Comparison of ENCODE assay signal across 8 cellular contexts in the genomic region with DNA sequence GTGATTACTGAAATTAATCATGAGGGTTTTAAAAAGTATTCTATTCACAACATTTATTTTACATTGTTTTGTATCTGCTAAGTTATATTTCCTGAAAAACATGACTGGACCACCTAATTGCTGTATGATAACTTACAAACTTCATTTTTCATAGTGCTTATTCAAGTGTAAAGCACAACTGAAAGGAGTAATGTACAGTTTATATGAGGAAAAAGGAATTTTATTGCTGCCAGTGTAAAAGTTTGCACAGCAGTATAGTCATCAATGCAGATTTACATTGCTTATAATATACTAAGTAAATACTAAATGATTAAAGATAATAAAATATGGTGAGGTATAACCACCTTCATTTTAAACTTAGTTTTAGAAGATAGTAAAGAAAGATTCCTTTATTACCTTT. TPM values are rescaled to one million over a fixed set of nuclear protein-coding genes. Genes with fewer than 3 reads are reported as not detected.
DNase-seq lines count a peak whose midpoint lies in the region; ATAC-seq and TF ChIP-seq lines count a peak whose summit lies in the region.

No MANE protein-coding gene starts in this region.

- TF ChIP-seq CTCF in ascending aorta (IDR thresholded peaks at IDR 0.05), result no peak
- TF ChIP-seq CTCF in liver (IDR thresholded peaks at IDR 0.05; ENCODE audit: low read depth, low read length, missing input control), result no peak
- no peak for TF ChIP-seq CTCF in thyroid gland (IDR thresholded peaks at IDR 0.05)

- H3K27ac ChIP-seq in ascending aorta (peak overlapping the region in 1 of 2 donors; percentile 100), liver (ENCODE audit: low read depth in 1 of 2, low read length in 2 of 2) (peak overlapping the region in 1 of 2 donors; percentile 9), thyroid gland (peak overlapping the region; percentile 93 to 99 (median 99))

- peaks cover 51% of the 10 kb centered on the region for H3K4me1 Mint-ChIP-seq in activated T-cell treated with anti-CD3 and anti-CD28 coated beads, Interleukin-2, amount 50 U/mL, for 4 hours (ENCODE audit: low read depth)

- intact Hi-C loops in ascending aorta (cut with DNase I), result no loop called here
- intact Hi-C loops in thyroid gland (cut with DNase I), result loop anchor here (10.0 kb wide), 1 partner anchor 247 kb away; no protein-coding TSS in a partner anchor

- H3K4me3 Mint-ChIP-seq in activated T-cell treated with anti-CD3 and anti-CD28 coated beads, Interleukin-2, amount 50 U/mL, for 4 hours, result peak overlapping the region; percentile 97

- DNase-seq in activated T-cell treated with anti-CD3 and anti-CD28 coated beads, Interleukin-2, amount 50 U/mL, for 4 hours, result no peak
- no peak for DNase-seq in activated T-cell treated with anti-CD3 and anti-CD28 coated beads, Interleukin-2, amount 50 U/mL, for 1 hour
- DNase-seq in ascending aorta (ENCODE audit: low spot score in 2 of 2) (no peak), thyroid gland (no peak), GDM1 (lab: John Stamatoyannopoulos, UW) (no peak), OCI-M1 (lab: John Stamatoyannopoulos, UW) (no peak)

- H3K4me1 ChIP-seq in ascending aorta (peaks cover 0 to 14% of the 10 kb centered on the region in 2 donors), liver (ENCODE audit: control insufficient read depth in 4 of 4, insufficient read depth in 4 of 4, low read length in 3 of 4) (peaks cover 8 to 28% (median 15%) of the 10 kb centered on the region in 4 donors), thyroid gland (peaks cover 16 to 26% of the 10 kb centered on the region in 2 donors)

- no peak for ATAC-seq in activated T-cell treated with anti-CD3 and anti-CD28 coated beads, Interleukin-2, amount 50 U/mL, for 4 hours
- ATAC-seq in HG03025 (IDR thresholded peaks at IDR 0.05; ENCODE audit: low FRiP score, unreplicated experiment), result no peak

- H3K9me3 Mint-ChIP-seq in activated T-cell treated with anti-CD3 and anti-CD28 coated beads, Interleukin-2, amount 50 U/mL, for 4 hours, result no peaks in the 10 kb centered on the region

- peaks cover 3% of the 10 kb centered on the region for H3K36me3 Mint-ChIP-seq in activated T-cell treated with anti-CD3 and anti-CD28 coated beads, Interleukin-2, amount 50 U/mL, for 4 hours (ENCODE audit: insufficient read depth)

- peak overlapping the region; percentile 90 to 98 for H3K9ac ChIP-seq in liver (ENCODE audit: low read depth in 1 of 2, low read length in 2 of 2)

- no peak for TF ChIP-seq RAD21 in liver (IDR thresholded peaks at IDR 0.05)

- no peaks in the 10 kb centered on the region for H3K27me3 Mint-ChIP-seq in activated T-cell treated with anti-CD3 and anti-CD28 coated beads, Interleukin-2, amount 50 U/mL, for 4 hours (ENCODE audit: low read depth)

- TF ChIP-seq POLR2A in thyroid gland (IDR thresholded peaks at IDR 0.05), result no peak

- H3K9me3 ChIP-seq in ascending aorta (no peaks in the 10 kb centered on the region), liver (ENCODE audit: control insufficient read depth in 4 of 4, low read length in 3 of 4) (no peaks in the 10 kb centered on the region), thyroid gland (no peaks in the 10 kb centered on the region)

- no peaks in the 10 kb centered on the region for H3K27me3 ChIP-seq in ascending aorta
- no peaks in the 10 kb centered on the region for H3K27me3 ChIP-seq in liver (ENCODE audit: control insufficient read depth in 4 of 4, insufficient read depth in 4 of 4, low read length in 3 of 4)
- H3K27me3 ChIP-seq in thyroid gland, result no peaks in the 10 kb centered on the region

- H3K4me3 ChIP-seq in ascending aorta (peak overlapping the region; percentile 100), liver (ENCODE audit: low read depth in 1 of 3, low read length in 3 of 3) (peak overlapping the region; percentile 39 to 70 (median 43)), thyroid gland (replicated peaks in 1 of 3) (peak overlapping the region in 2 of 3 donors; percentile 62 to 86)

- H3K36me3 ChIP-seq in ascending aorta (no peaks in the 10 kb centered on the region), liver (ENCODE audit: control insufficient read depth in 4 of 4, insufficient read depth in 3 of 4, low read depth in 1 of 4, low read length in 3 of 4) (no peaks in the 10 kb centered on the region), thyroid gland (no peaks in the 10 kb centered on the region)

TF ChIP-seq in liver, 16 proteins besides CTCF, POLR2A, EP300 and RAD21:
- no peak for TF ChIP-seq EGR1 (IDR thresholded peaks at IDR 0.05; ENCODE audit: low read depth in 2 of 2)
- no peak for TF ChIP-seq GABPA (IDR thresholded peaks at IDR 0.05 in 1 of 2, conservative IDR thresholded peaks at IDR 0.05 in 1 of 2)
- TF ChIP-seq RXRA (IDR thresholded peaks at IDR 0.05), result no peak
- TF ChIP-seq HNF4A (conservative IDR thresholded peaks at IDR 0.05), result no peak
- TF ChIP-seq, protein P1, sequence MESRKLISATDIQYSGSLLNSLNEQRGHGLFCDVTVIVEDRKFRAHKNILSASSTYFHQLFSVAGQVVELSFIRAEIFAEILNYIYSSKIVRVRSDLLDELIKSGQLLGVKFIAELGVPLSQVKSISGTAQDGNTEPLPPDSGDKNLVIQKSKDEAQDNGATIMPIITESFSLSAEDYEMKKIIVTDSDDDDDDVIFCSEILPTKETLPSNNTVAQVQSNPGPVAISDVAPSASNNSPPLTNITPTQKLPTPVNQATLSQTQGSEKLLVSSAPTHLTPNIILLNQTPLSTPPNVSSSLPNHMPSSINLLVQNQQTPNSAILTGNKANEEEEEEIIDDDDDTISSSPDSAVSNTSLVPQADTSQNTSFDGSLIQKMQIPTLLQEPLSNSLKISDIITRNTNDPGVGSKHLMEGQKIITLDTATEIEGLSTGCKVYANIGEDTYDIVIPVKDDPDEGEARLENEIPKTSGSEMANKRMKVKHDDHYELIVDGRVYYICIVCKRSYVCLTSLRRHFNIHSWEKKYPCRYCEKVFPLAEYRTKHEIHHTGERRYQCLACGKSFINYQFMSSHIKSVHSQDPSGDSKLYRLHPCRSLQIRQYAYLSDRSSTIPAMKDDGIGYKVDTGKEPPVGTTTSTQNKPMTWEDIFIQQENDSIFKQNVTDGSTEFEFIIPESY (IDR thresholded peaks at IDR 0.05), result no peak
- no peak for TF ChIP-seq HNF4G (IDR thresholded peaks at IDR 0.05)
- no peak for TF ChIP-seq SP1 (IDR thresholded peaks at IDR 0.05)
- TF ChIP-seq, protein P2, sequence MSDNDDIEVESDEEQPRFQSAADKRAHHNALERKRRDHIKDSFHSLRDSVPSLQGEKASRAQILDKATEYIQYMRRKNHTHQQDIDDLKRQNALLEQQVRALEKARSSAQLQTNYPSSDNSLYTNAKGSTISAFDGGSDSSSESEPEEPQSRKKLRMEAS (IDR thresholded peaks at IDR 0.05), result no peak
- TF ChIP-seq, protein P3, sequence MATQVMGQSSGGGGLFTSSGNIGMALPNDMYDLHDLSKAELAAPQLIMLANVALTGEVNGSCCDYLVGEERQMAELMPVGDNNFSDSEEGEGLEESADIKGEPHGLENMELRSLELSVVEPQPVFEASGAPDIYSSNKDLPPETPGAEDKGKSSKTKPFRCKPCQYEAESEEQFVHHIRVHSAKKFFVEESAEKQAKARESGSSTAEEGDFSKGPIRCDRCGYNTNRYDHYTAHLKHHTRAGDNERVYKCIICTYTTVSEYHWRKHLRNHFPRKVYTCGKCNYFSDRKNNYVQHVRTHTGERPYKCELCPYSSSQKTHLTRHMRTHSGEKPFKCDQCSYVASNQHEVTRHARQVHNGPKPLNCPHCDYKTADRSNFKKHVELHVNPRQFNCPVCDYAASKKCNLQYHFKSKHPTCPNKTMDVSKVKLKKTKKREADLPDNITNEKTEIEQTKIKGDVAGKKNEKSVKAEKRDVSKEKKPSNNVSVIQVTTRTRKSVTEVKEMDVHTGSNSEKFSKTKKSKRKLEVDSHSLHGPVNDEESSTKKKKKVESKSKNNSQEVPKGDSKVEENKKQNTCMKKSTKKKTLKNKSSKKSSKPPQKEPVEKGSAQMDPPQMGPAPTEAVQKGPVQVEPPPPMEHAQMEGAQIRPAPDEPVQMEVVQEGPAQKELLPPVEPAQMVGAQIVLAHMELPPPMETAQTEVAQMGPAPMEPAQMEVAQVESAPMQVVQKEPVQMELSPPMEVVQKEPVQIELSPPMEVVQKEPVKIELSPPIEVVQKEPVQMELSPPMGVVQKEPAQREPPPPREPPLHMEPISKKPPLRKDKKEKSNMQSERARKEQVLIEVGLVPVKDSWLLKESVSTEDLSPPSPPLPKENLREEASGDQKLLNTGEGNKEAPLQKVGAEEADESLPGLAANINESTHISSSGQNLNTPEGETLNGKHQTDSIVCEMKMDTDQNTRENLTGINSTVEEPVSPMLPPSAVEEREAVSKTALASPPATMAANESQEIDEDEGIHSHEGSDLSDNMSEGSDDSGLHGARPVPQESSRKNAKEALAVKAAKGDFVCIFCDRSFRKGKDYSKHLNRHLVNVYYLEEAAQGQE (IDR thresholded peaks at IDR 0.05), result no peak
- no peak for TF ChIP-seq FOXA2 (IDR thresholded peaks at IDR 0.05)
- TF ChIP-seq, protein P4, sequence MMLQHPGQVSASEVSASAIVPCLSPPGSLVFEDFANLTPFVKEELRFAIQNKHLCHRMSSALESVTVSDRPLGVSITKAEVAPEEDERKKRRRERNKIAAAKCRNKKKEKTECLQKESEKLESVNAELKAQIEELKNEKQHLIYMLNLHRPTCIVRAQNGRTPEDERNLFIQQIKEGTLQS (IDR thresholded peaks at IDR 0.05), result no peak
- TF ChIP-seq NR2F2 (IDR thresholded peaks at IDR 0.05), result no peak
- no peak for TF ChIP-seq JUND (IDR thresholded peaks at IDR 0.05)
- no peak for TF ChIP-seq YY1 (IDR thresholded peaks at IDR 0.05)
- TF ChIP-seq TAF1 (conservative IDR thresholded peaks at IDR 0.05), result no peak

RNA-seq across cellular contexts. Expression of a gene that starts 4.0 kb away (rescaled TPM):
- 10 to 100 TPM; 32.8 to 37.2 (median 35.5) TPM for total RNA-seq in activated T-cell treated with anti-CD3 and anti-CD28 coated beads, Interleukin-2, amount 50 U/mL, for 4 hours
- total RNA-seq in ascending aorta (96.3 TPM), liver (10 to 100 TPM; 55.0 to 76.6 TPM), thyroid gland (100 to 1,000 TPM; 112 to 183 (median 150) TPM)
- polyA plus RNA-seq in liver, result 10 to 100 TPM; 11.5 to 20.1 TPM

RNA-seq across cellular contexts. Expression of a gene that starts 4.1 kb away (rescaled TPM):
- total RNA-seq in activated T-cell treated with anti-CD3 and anti-CD28 coated beads, Interleukin-2, amount 50 U/mL, for 4 hours, result under 1 TPM; 0.32 to 0.43 (median 0.35) TPM
- total RNA-seq in ascending aorta (not detected), liver (under 1 TPM; 0.17 to 0.42 TPM), thyroid gland (1 to 10 TPM in 1 of 4 donors, under 1 TPM in 3; 0.27 to 1.2 (median 0.54) TPM)
- polyA plus RNA-seq in liver, result under 1 TPM; 0.21 to 0.28 TPM

RNA-seq across cellular contexts. Expression of a gene that starts 49.4 kb away (rescaled TPM):
- total RNA-seq in activated T-cell treated with anti-CD3 and anti-CD28 coated beads, Interleukin-2, amount 50 U/mL, for 4 hours, result 10 to 100 TPM; 52.2 to 61.1 (median 52.5) TPM
- total RNA-seq in ascending aorta (22.1 TPM), liver (10 to 100 TPM; 12.6 to 33.4 TPM), thyroid gland (10 to 100 TPM; 40.3 to 72.1 (median 53.7) TPM)
- polyA plus RNA-seq in liver, result 10 to 100 TPM; 12.8 to 13.3 TPM

Comparison
In these comparisons a context has a peak if more than half of its experiments do, and no peak if none do; other contexts are left out.
1. H3K4me3 ChIP-seq: peak in every context shown above with its lines; median percentile 100 in ascending aorta; 74 in thyroid gland; 43 in liver.